23 cellular contexts compared by ENCODE assay signal in the genomic region with DNA sequence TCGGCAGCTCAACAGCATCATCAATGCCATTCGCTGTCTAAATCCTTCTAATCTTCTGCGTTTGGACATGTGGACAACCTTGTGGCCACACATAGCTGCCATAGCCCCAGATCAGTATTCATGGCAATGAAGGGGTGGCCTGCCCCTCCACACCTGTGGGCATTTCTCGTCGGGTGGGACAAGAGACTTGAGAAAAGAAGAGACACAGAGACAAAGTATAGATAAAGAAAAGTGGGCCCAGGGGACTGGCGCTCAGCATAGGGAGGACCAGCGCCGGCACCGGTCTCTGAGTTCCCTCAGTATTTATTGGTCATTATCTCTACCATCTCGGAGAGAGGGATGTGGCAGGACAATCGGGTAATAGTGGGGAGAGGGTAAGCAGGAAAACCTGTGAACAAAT. TPM values are rescaled to one million over a fixed set of nuclear protein-coding genes. Genes with fewer than 3 reads are reported as not detected.
DNase-seq lines count a peak whose midpoint lies in the region; ATAC-seq and TF ChIP-seq lines count a peak whose summit lies in the region.
"Had no signal": no experiment of that assay in that cellular context is flagged by ENCODE, and none has a peak within 500 bp of the region (broad histone marks: within the 10 kb centered on the region; RNA-seq: fewer than 3 reads in every experiment).

No MANE protein-coding gene starts in this region.

- H3K36me3 ChIP-seq in Caco-2 (ENCODE audit: control insufficient read depth, insufficient read depth, low read length) (no peaks in the 10 kb centered on the region), HUES6 (ENCODE audit: control insufficient read depth, insufficient read depth, low read length) (no peaks in the 10 kb centered on the region)
- H3K36me3 ChIP-seq: SJCRH30 had no signal

- H3K4me3 ChIP-seq in Caco-2 (ENCODE audit: low read depth, low read length) (no peak overlapping the region), HUES6 (ENCODE audit: low read depth, low read length) (no peak overlapping the region)
- H3K4me3 ChIP-seq: K562, SJCRH30 had no signal

- ATAC-seq in HG03432 (IDR thresholded peaks at IDR 0.05; ENCODE audit: unreplicated experiment): no peak
- ATAC-seq in Right ventricle myocardium inferior: no peak
- ATAC-seq: HCT116, HepG2, K562, SK-N-SH treated with all-trans-retinoic acid at 6 μM for 48 hours had no signal

- H3K9me3 Mint-ChIP-seq in Caco-2 (ENCODE audit: unreplicated experiment): peaks cover 6% of the 10 kb centered on the region
- H3K9me3 Mint-ChIP-seq: CD8-positive, alpha-beta memory T cell had no signal

- BruUV-seq in Caco-2 (replicated peaks; lab: Mats Ljungman, UMichigan): no TSS peak

- peaks cover 19% of the 10 kb centered on the region; the same call in 1 of the 2 replicates for H3K4me1 ChIP-seq in Caco-2
- peaks cover 9% of the 10 kb centered on the region; the same call in 1 of the 2 replicates for H3K4me1 ChIP-seq in HUES6 (ENCODE audit: control insufficient read depth, insufficient read depth, low read length)
- H3K4me1 ChIP-seq: SJCRH30 had no signal

- CTCF ChIA-PET in Caco-2 (lab: Charles Lee): no interaction called here

- intact Hi-C loops in Caco-2 (cut with micrococcal nuclease; ENCODE audit: unreplicated experiment) (no loop called here), posterior vena cava (cut with DNase I) (no loop called here), Right ventricle myocardium inferior (cut with DNase I) (no loop called here)

- H3K27ac Mint-ChIP-seq in Caco-2 (ENCODE audit: unreplicated experiment): peak overlapping the region; percentile 75
- H3K27ac Mint-ChIP-seq: B cell had no signal

- peaks cover 29% of the 10 kb centered on the region for H3K4me1 Mint-ChIP-seq in Caco-2 (ENCODE audit: low read depth, unreplicated experiment)
- H3K4me1 Mint-ChIP-seq: B cell had no signal

- POLR2A ChIA-PET in Caco-2 (lab: Charles Lee): no interaction called here

- H3K27me3 Mint-ChIP-seq in Caco-2 (ENCODE audit: insufficient read depth, unreplicated experiment): no peaks in the 10 kb centered on the region

- H3K9ac ChIP-seq in HUES6 (ENCODE audit: low read length): peak overlapping the region; percentile 42

- no peak overlapping the region for H3K27ac ChIP-seq in HUES6 (ENCODE audit: low read depth, low read length)
- H3K27ac ChIP-seq: C4-2B, SJCRH30 had no signal

- H3K27me3 ChIP-seq in Caco-2 (replicated peaks; ENCODE audit: control insufficient read depth, insufficient read depth, low read length) (no peaks in the 10 kb centered on the region), HUES6 (ENCODE audit: control insufficient read depth, insufficient read depth, low read length) (no peaks in the 10 kb centered on the region)
- H3K27me3 ChIP-seq: SJCRH30 had no signal

- H3K9me3 ChIP-seq in Caco-2 (no peaks in the 10 kb centered on the region), HUES6 (ENCODE audit: control insufficient read depth, insufficient read depth, low read depth, low read length) (no peaks in the 10 kb centered on the region)
- H3K9me3 ChIP-seq: SJCRH30 had no signal

- peaks cover 5% of the 10 kb centered on the region for H3K36me3 Mint-ChIP-seq in Caco-2 (ENCODE audit: insufficient read depth, unreplicated experiment)

- TF ChIP-seq CTCF in Caco-2 (IDR thresholded peaks at IDR 0.05; ENCODE audit: insufficient read depth in 1 of 2, low read depth in 1 of 2, low read length in 1 of 2, severe bottlenecking in 1 of 2, unreplicated experiment in 1 of 2): no peak

- peak overlapping the region; percentile 44 for H3K4me3 Mint-ChIP-seq in Caco-2 (ENCODE audit: unreplicated experiment)
- H3K4me3 Mint-ChIP-seq: B cell; CD8-positive, alpha-beta memory T cell had no signal

- peak in 1 of 2 experiments; percentile 11 for DNase-seq in Caco-2
- DNase-seq in islet precursor cell: peak; percentile 67
- peak; percentile 67 for DNase-seq in posterior vena cava (ENCODE audit: low spot score)
- DNase-seq in HuH-7.5 (ENCODE audit: low spot score): no peak
- no peak for DNase-seq in Right ventricle myocardium inferior (ENCODE audit: missing footprints)
- DNase-seq: Calu3; CD8-positive, alpha-beta memory T cell; DMS79 treated with DMSO at 0.1 percent for 48 hours; Kasumi-1; NCI-H1105 treated with DMSO at 0.1 percent for 48 hours; NCI-H146; NCI-H2029; NCI-H226; NCI-H510A; SJCRH30 had no signal

RNA-seq across cellular contexts. Expression of gene MAGOHB, which starts 42.3 kb away (rescaled TPM):
- total RNA-seq in Caco-2 (2022): 134 and 137 TPM in 2 replicates
- total RNA-seq in posterior vena cava: 10 to 100 TPM; 19.3 to 21.2 TPM
- 14.8 TPM for total RNA-seq in Right ventricle myocardium inferior

Comparison
In these comparisons a context has a peak if more than half of its experiments do, and no peak if none do; other contexts are left out.
1. DNase-seq: peak in islet precursor cell (single experiment) and posterior vena cava (single experiment); none in HuH-7.5 (single experiment) and Right ventricle myocardium inferior (single experiment).